ENCODE assay signal across 20 cellular contexts in the genomic region with DNA sequence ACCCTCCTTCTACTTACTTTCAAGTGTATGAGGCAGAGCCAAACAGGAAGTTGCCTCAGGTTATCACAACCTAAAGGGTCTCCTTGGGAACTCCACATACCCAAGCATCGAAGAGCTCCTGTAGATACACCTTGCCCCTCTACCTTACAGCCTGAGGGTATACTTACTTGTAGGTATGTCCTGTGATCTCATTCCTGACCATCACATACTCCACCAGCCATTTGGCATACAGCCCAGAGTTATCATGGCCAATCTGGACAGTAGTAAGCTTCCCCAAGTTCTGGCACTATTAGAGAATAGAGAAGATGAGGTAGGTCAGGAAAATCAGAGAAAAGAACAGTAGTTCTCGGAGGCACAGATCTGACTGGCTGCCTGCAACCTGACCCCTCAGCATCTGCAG. TPM values are rescaled to one million over a fixed set of nuclear protein-coding genes. Genes with fewer than 3 reads are reported as not detected.
DNase-seq lines count a peak whose midpoint lies in the region; FAIRE-seq and TF ChIP-seq lines count a peak whose summit lies in the region.
"Had no signal": no experiment of that assay in that cellular context is flagged by ENCODE, and none has a peak within 500 bp of the region (broad histone marks: within the 10 kb centered on the region; RNA-seq: fewer than 3 reads in every experiment).

No MANE protein-coding gene starts in this region.

- peaks cover 0 to 5% of the 10 kb centered on the region in 2 experiments; a peak in 1 of 4 replicates for H3K4me1 Mint-ChIP-seq in H9
- peaks cover 31% of the 10 kb centered on the region for H3K4me1 Mint-ChIP-seq in MCF 10A (ENCODE audit: insufficient read depth, unreplicated experiment)
- H3K4me1 Mint-ChIP-seq: WTC11 had no signal

- H3K36me3 Mint-ChIP-seq in H9 (ENCODE audit: insufficient read depth in 1 of 3, low read depth in 3 of 3) (peaks cover 28 to 86% (median 86%) of the 10 kb centered on the region in 3 experiments; a peak in 6 of 7 replicates), MCF 10A (ENCODE audit: insufficient read depth, unreplicated experiment) (peaks cover 66% of the 10 kb centered on the region)

- H3K56ac ChIP-seq in H9 (ENCODE audit: insufficient read length, low read depth, low read length): no peak overlapping the region

- H3K4me2 ChIP-seq in H9 (ENCODE audit: insufficient read depth, insufficient read length, low read length): no peak overlapping the region
- H3K4me2 ChIP-seq in keratinocyte (ENCODE audit: control insufficient read depth, extremely low read depth, insufficient read depth, low read depth, low read length): no peak overlapping the region
- no peak overlapping the region for H3K4me2 ChIP-seq in osteoblast (ENCODE audit: insufficient read depth, low read length)

- H4K20me1 ChIP-seq in H9 (ENCODE audit: control insufficient read depth, insufficient read depth, insufficient read length): no peaks in the 10 kb centered on the region
- H4K20me1 ChIP-seq in keratinocyte (ENCODE audit: control insufficient read depth, extremely low read depth, insufficient read depth, low read length): no peaks in the 10 kb centered on the region
- H4K20me1 ChIP-seq in osteoblast (ENCODE audit: insufficient read depth, low read length): no peaks in the 10 kb centered on the region

- dilution Hi-C loops in keratinocyte (cut with MboI; ENCODE audit: extremely low pct_ligation_motif_present, low sequenced_read_pairs): no loop called here

- H3K4me3 Mint-ChIP-seq in H9 (no peak overlapping the region), MCF 10A (ENCODE audit: unreplicated experiment) (peak overlapping the region; percentile 3)
- H3K4me3 Mint-ChIP-seq: activated T-cell treated with anti-CD3 and anti-CD28 coated beads, Interleukin-2, amount 50 U/mL, for 4 hours; WTC11 had no signal

- H3T11ph ChIP-seq in H9 (ENCODE audit: low read length): no peak overlapping the region

- no peak overlapping the region for H2BK12ac ChIP-seq in H9 (ENCODE audit: insufficient read length, low read depth, low read length)

- no peak overlapping the region for H3K4me3 ChIP-seq in keratinocyte (ENCODE audit: control insufficient read depth in 2 of 3, extremely low read depth in 1 of 3, insufficient read depth in 2 of 3, low read depth in 1 of 3, low read length in 3 of 3)
- no peak overlapping the region for H3K4me3 ChIP-seq in osteoblast (ENCODE audit: insufficient read depth, low read length)
- no peak overlapping the region for H3K4me3 ChIP-seq in esophagus squamous epithelium
- H3K4me3 ChIP-seq: ovary, tibial nerve had no signal

- no peak for TF ChIP-seq CTCF in H9 (conservative IDR thresholded peaks at IDR 0.05)
- no peak for TF ChIP-seq CTCF in MCF 10A (IDR thresholded peaks at IDR 0.05; ENCODE audit: unreplicated experiment)
- no peak for TF ChIP-seq CTCF in keratinocyte (optimal IDR thresholded peaks at IDR 0.05 in 1 of 3, IDR thresholded peaks at IDR 0.05 in 1 of 3, conservative IDR thresholded peaks at IDR 0.05 in 1 of 3; ENCODE audit: extremely low read depth in 1 of 3, insufficient read depth in 2 of 3, low read length in 3 of 3)
- TF ChIP-seq CTCF in osteoblast (IDR thresholded peaks at IDR 0.05; ENCODE audit: extremely low read depth, low read depth, low read length): no peak
- no peak for TF ChIP-seq CTCF in esophagus squamous epithelium (IDR thresholded peaks at IDR 0.05)

- DNase-seq in H9 (no peak), NCI-H69 (lab: John Stamatoyannopoulos, UW) (peak; percentile 68), MCF 10A (ENCODE audit: unreplicated experiment) (peak; percentile 68), keratinocyte (ENCODE audit: low read depth, low spot score) (no peak), osteoblast (ENCODE audit: insufficient read length, low spot score, missing footprints) (no peak), OCI-M1 (lab: John Stamatoyannopoulos, UW) (no peak), esophagus squamous epithelium (lab: John Stamatoyannopoulos, UW) (no peak)
- no peak for DNase-seq in stimulated activated CD4-positive, alpha-beta T cell treated with anti-CD3 and anti-CD28 coated beads, Interleukin-4, amount 100 ng/mL, for 1 hour
- DNase-seq: activated T-cell treated with anti-CD3 and anti-CD28 coated beads, Interleukin-2, amount 50 U/mL, for 4 hours; DMS79 treated with DMSO at 0.1 percent for 48 hours; effector memory CD4-positive, alpha-beta T cell; MV-4-11; NCI-H187 treated with DMSO at 0.1 percent for 48 hours; NCI-H510A treated with DMSO at 0.1 percent for 48 hours; ovary; SIG-M5; stimulated activated naive CD4-positive, alpha-beta T cell treated with Interleukin-2 at 50 U/mL for 16 hours had no signal

- no peak overlapping the region for H4K5ac ChIP-seq in H9 (ENCODE audit: insufficient read length, low read depth, low read length)

- H4K91ac ChIP-seq in H9 (ENCODE audit: insufficient read length, low read depth, low read length): no peak overlapping the region

- H3K27me3 ChIP-seq in H9 (ENCODE audit: insufficient read depth, low read length) (no peaks in the 10 kb centered on the region), keratinocyte (ENCODE audit: control insufficient read depth, extremely low read depth, insufficient read depth, low read length) (no peaks in the 10 kb centered on the region), osteoblast (ENCODE audit: insufficient read depth, low read length) (no peaks in the 10 kb centered on the region), esophagus squamous epithelium (no peaks in the 10 kb centered on the region)
- H3K27me3 ChIP-seq: ovary, tibial nerve had no signal

- no peaks in the 10 kb centered on the region for H3K27me3 Mint-ChIP-seq in H9 (ENCODE audit: low read depth)
- H3K27me3 Mint-ChIP-seq in MCF 10A (ENCODE audit: insufficient read depth, unreplicated experiment): no peaks in the 10 kb centered on the region

- no peaks in the 10 kb centered on the region for H3K9me3 Mint-ChIP-seq in H9
- H3K9me3 Mint-ChIP-seq in MCF 10A (ENCODE audit: unreplicated experiment): no peaks in the 10 kb centered on the region
- H3K9me3 Mint-ChIP-seq: activated T-cell treated with anti-CD3 and anti-CD28 coated beads, Interleukin-2, amount 50 U/mL, for 4 hours; WTC11 had no signal

- H2BK5ac ChIP-seq in H9 (ENCODE audit: insufficient read length, low read length): no peak overlapping the region

- WGBS in H9 (ENCODE audit: extremely low coverage, insufficient read length, low lambda C conversion rate): no CpG with 5 or more reads among the region's 2 CpGs
- 77 to 94% methylated on average over 2 of the region's 2 CpGs for WGBS in esophagus squamous epithelium, 2 donors

- no peak overlapping the region for H2BK20ac ChIP-seq in H9 (ENCODE audit: low read depth, low read length, poor library complexity, severe bottlenecking)

- H2BK120ac ChIP-seq in H9 (ENCODE audit: low read depth, low read length, poor library complexity, severe bottlenecking): no peak overlapping the region

- no peaks in the 10 kb centered on the region for H3K9me3 ChIP-seq in H9 (ENCODE audit: control insufficient read depth, low read depth, low read length)
- no peaks in the 10 kb centered on the region for H3K9me3 ChIP-seq in keratinocyte (ENCODE audit: control insufficient read depth, low read depth, low read length)
- H3K9me3 ChIP-seq in osteoblast (ENCODE audit: low read depth, low read length): no peaks in the 10 kb centered on the region
- H3K9me3 ChIP-seq in esophagus squamous epithelium: no peaks in the 10 kb centered on the region
- H3K9me3 ChIP-seq: ovary, tibial nerve had no signal

- H3K27ac ChIP-seq in H9 (ENCODE audit: insufficient read length, low read depth, low read length) (no peak overlapping the region), keratinocyte (ENCODE audit: control insufficient read depth, insufficient read depth, low read length) (no peak overlapping the region), osteoblast (ENCODE audit: low read depth, low read length) (no peak overlapping the region), esophagus squamous epithelium (no peak overlapping the region)
- H3K27ac ChIP-seq: HL-60, ovary, tibial nerve had no signal

- intact Hi-C loops in MCF 10A (cut with micrococcal nuclease) (no loop called here), esophagus squamous epithelium (cut with DNase I) (no loop called here)

- no peaks in the 10 kb centered on the region for H3K79me1 ChIP-seq in H9 (ENCODE audit: insufficient read depth, low read depth, low read length, poor library complexity, severe bottlenecking)

- H3K9ac ChIP-seq in H9 (ENCODE audit: extremely low read depth, insufficient read length, low read length): no peak overlapping the region
- no peak overlapping the region for H3K9ac ChIP-seq in keratinocyte (ENCODE audit: control insufficient read depth, extremely low read depth, insufficient read depth, low read length)

- POLR2A ChIA-PET in MCF 10A (lab: Yijun Ruan, JAX): interaction anchor here (0.6 kb wide), 1 partner anchor 268 kb away, joined by 3 read pairs; no protein-coding TSS in a partner anchor

- H3K23ac ChIP-seq in H9 (ENCODE audit: insufficient read length, low read depth, low read length): no peak overlapping the region

- H3K4ac ChIP-seq in H9 (ENCODE audit: low read depth, low read length): no peak overlapping the region

- peak overlapping the region in 2 of 3 experiments; percentile 53 to 62; a peak in 2 of 7 replicates for H3K27ac Mint-ChIP-seq in H9
- H3K27ac Mint-ChIP-seq in MCF 10A (ENCODE audit: low read depth, unreplicated experiment): no peak overlapping the region

- H2AFZ ChIP-seq in H9 (ENCODE audit: low read length) (no peak overlapping the region), keratinocyte (ENCODE audit: control insufficient read depth, low read length) (no peak overlapping the region), osteoblast (ENCODE audit: low read length) (no peak overlapping the region)

- H3K23me2 ChIP-seq in H9 (ENCODE audit: insufficient read length, low read depth, low read length, poor library complexity, severe bottlenecking): no peaks in the 10 kb centered on the region

- H3K14ac ChIP-seq in H9 (ENCODE audit: insufficient read depth, low read length): no peak overlapping the region

- no peak overlapping the region for H2BK15ac ChIP-seq in H9 (ENCODE audit: low read depth, low read length)

- no TSS peak for BruUV-seq in MCF 10A (replicated peaks; lab: Mats Ljungman, UMichigan)

- H2AK5ac ChIP-seq in H9 (ENCODE audit: insufficient read length, low read length): no peak overlapping the region

- no peaks in the 10 kb centered on the region for H3K4me1 ChIP-seq in H9 (ENCODE audit: insufficient read depth, low read length)
- H3K4me1 ChIP-seq in keratinocyte (ENCODE audit: control insufficient read depth, extremely low read depth, insufficient read depth, low read length): peaks cover 19% of the 10 kb centered on the region
- peaks cover 19% of the 10 kb centered on the region for H3K4me1 ChIP-seq in osteoblast (ENCODE audit: insufficient read depth, low read length)
- peaks cover 0 to 55% (median 18%) of the 10 kb centered on the region in 3 donors for H3K4me1 ChIP-seq in esophagus squamous epithelium

- H3K79me2 ChIP-seq in H9 (ENCODE audit: insufficient read depth, low read length) (no peaks in the 10 kb centered on the region), keratinocyte (ENCODE audit: control insufficient read depth, insufficient read depth, low read length) (no peaks in the 10 kb centered on the region), osteoblast (ENCODE audit: insufficient read depth, low read length) (peaks cover 10% of the 10 kb centered on the region)

- no peaks in the 10 kb centered on the region for H3K9me1 ChIP-seq in keratinocyte (ENCODE audit: control insufficient read depth, extremely low read depth, insufficient read depth, low read length)

- H3K18ac ChIP-seq in H9 (ENCODE audit: insufficient read length, low read depth, low read length): no peak overlapping the region

- H3K36me3 ChIP-seq in keratinocyte (ENCODE audit: control insufficient read depth in 2 of 2, extremely low read depth in 1 of 2, insufficient read depth in 2 of 2, low read length in 2 of 2) (peaks cover 26 to 31% of the 10 kb centered on the region in 2 experiments), osteoblast (ENCODE audit: insufficient read depth, low read length) (peaks cover 95% of the 10 kb centered on the region), esophagus squamous epithelium (peaks cover 0 to 100% (median 19%) of the 10 kb centered on the region in 3 donors)
- H3K36me3 ChIP-seq: ovary had no signal

- CTCF ChIA-PET in MCF 10A (lab: Yijun Ruan, JAX): interaction anchor here (0.6 kb wide), 3 partner anchors 9 to 120 kb away, joined by 3 to 7 read pairs (median 3); no protein-coding TSS in a partner anchor

- no peak overlapping the region for H4K8ac ChIP-seq in H9 (replicated peaks; ENCODE audit: insufficient read length, low read depth, low read length)

- peak; percentile 36 for FAIRE-seq in keratinocyte (lab: Jason Lieb, UNC)

- no peak for TF ChIP-seq POLR2A in esophagus squamous epithelium (IDR thresholded peaks at IDR 0.05)

RNA-seq across cellular contexts. Expression of gene SCUBE2, which starts 53.4 kb away (rescaled TPM):
- 1.6 and 1.8 TPM in 2 replicates for total RNA-seq in H9 (2021)
- 0.29 and 0.93 TPM in 2 replicates for total RNA-seq in MCF 10A (2022)
- polyA plus RNA-seq in keratinocyte: 0.70 to 2.3 TPM (median 1.5 TPM) in 3 replicates
- 0.50 TPM for polyA plus RNA-seq in keratinocyte (2011; ENCODE audit: low read depth)
- 1.3 and 2.2 TPM in 2 replicates for polyA plus RNA-seq in keratinocyte (2011; cell fraction: cytosol; rRNA removed)
- polyA plus RNA-seq in keratinocyte (2011; cell fraction: nucleus; rRNA removed): 2.4 and 2.5 TPM in 2 replicates
- polyA plus RNA-seq in keratinocyte (2012; ENCODE audit: low replicate concordance): 1.5 and 2.1 TPM in 2 replicates
- polyA minus RNA-seq in keratinocyte: 0.75 to 2.1 TPM (median 1.1 TPM) in 3 replicates
- polyA minus RNA-seq in keratinocyte (2011; cell fraction: cytosol; rRNA and poly(A)+ RNA removed): not detected
- polyA minus RNA-seq in keratinocyte (2011; cell fraction: nucleus; rRNA and poly(A)+ RNA removed): 2.3 and 2.8 TPM in 2 replicates
- 1.8 and 2.7 TPM in 2 replicates for total RNA-seq in osteoblast
- total RNA-seq in esophagus squamous epithelium: 1 to 10 TPM in 3 of 4 donors, under 1 TPM in 1; 0.97 to 4.9 (median 3.8) TPM

Comparison
In these comparisons a context has a peak if more than half of its experiments do, and no peak if none do; other contexts are left out.
1. DNase-seq: peak in NCI-H69 (single experiment) and MCF 10A (single experiment); none in H9 (single experiment), keratinocyte (single experiment), osteoblast (single experiment), OCI-M1 (single experiment), esophagus squamous epithelium (single experiment) and stimulated activated CD4-positive, alpha-beta T cell treated with anti-CD3 and anti-CD28 coated beads, Interleukin-4, amount 100 ng/mL, for 1 hour (single experiment).